In genomic region chr12:120228291-120229070, GRCh38 we compare ENCODE assay signal across 8 cellular contexts. TPM values are rescaled to one million over a fixed set of nuclear protein-coding genes. Genes with fewer than 3 reads are reported as not detected.
A peak's percentile ranks its signal among the peaks of the same experiment; 100 is the strongest.
DNase-seq lines count a peak whose midpoint lies in the region; ATAC-seq, FAIRE-seq and TF ChIP-seq lines count a peak whose summit lies in the region.

No MANE protein-coding gene starts in this region.

- FAIRE-seq in A549 (lab: Jason Lieb, UNC): no peak

- peak overlapping the region; percentile 3 for H3K4me3 Mint-ChIP-seq in activated CD4-positive, alpha-beta memory T cell treated with anti-CD3 and anti-CD28 coated beads for 36 hours

- TF ChIP-seq CTCF in A549 (IDR thresholded peaks at IDR 0.05) (peak; percentile 97), dorsolateral prefrontal cortex (IDR thresholded peaks at IDR 0.05 in 54 of 56, conservative IDR thresholded peaks at IDR 0.05 in 2 of 56; ENCODE audit: low read depth in 1 of 56, partially characterized antibody in 56 of 56) (peak; percentile 73 to 99 (median 96)), right lobe of liver (IDR thresholded peaks at IDR 0.05) (peak; percentile 93 to 99 (median 97))

- H3K36me3 ChIP-seq in right lobe of liver: peaks cover 0 to 5% (median under 1%) of the 10 kb centered on the region in 4 donors

- 14% methylated on average over 23 of the region's 23 CpGs for WGBS in A549 (ENCODE audit: missing lambda C conversion rate)
- WGBS in right lobe of liver (ENCODE audit: insufficient coverage, low coverage, low lambda C conversion rate, missing lambda C conversion rate): 0% methylated on average over 3 of the region's 23 CpGs

- intact Hi-C loops in activated CD4-positive, alpha-beta memory T cell treated with anti-CD3 and anti-CD28 coated beads for 36 hours (cut with micrococcal nuclease): loop anchor here (1.0 kb wide), 1 partner anchor 37 kb away; the partner anchor contains the start of gene PXN
- intact Hi-C loops in dorsolateral prefrontal cortex (cut with DNase I): loop anchor here (1.0 kb wide), 1 partner anchor 37 kb away; the partner anchor contains the start of gene PXN (in 2 of the 2)
- intact Hi-C loops in right lobe of liver (cut with DNase I): loop anchor here (5.0 kb wide), 2 partner anchors 34 to 39 kb away; partner anchors contain the start of gene PXN (in 1 of the 2)

- H3K9me3 ChIP-seq in A549: no peaks in the 10 kb centered on the region
- H3K9me3 ChIP-seq in right lobe of liver: no peaks in the 10 kb centered on the region

- TF ChIP-seq POLR2A in A549 (IDR thresholded peaks at IDR 0.05; ENCODE audit: low read length) (no peak), right lobe of liver (IDR thresholded peaks at IDR 0.05) (no peak)

- ATAC-seq in A549 (peak; percentile 31 to 72), GM18870 (IDR thresholded peaks at IDR 0.05; ENCODE audit: unreplicated experiment) (peak; percentile 54), HG03469 (IDR thresholded peaks at IDR 0.05; ENCODE audit: unreplicated experiment) (peak; percentile 59), right lobe of liver (peak; percentile 76 to 90 (median 88))

- H3K27ac ChIP-seq in A549 (peak overlapping the region; percentile 93 to 100), dorsolateral prefrontal cortex (peak overlapping the region in 44 of 59 donors; percentile 2 to 94 (median 51)), right lobe of liver (peak overlapping the region; percentile 37 to 90 (median 82))

- peaks cover 79% of the 10 kb centered on the region for H3K4me1 Mint-ChIP-seq in activated CD4-positive, alpha-beta memory T cell treated with anti-CD3 and anti-CD28 coated beads for 36 hours (ENCODE audit: low read depth)

- H3K4me3 ChIP-seq in A549 (no peak overlapping the region), dorsolateral prefrontal cortex (peak overlapping the region in 17 of 59 donors; percentile 1 to 36 (median 17)), right lobe of liver (peak overlapping the region in 2 of 3 donors; percentile 29 to 33)

- H3K4me2 ChIP-seq in A549: peak overlapping the region; percentile 90

- H3K27me3 Mint-ChIP-seq in activated CD4-positive, alpha-beta memory T cell treated with anti-CD3 and anti-CD28 coated beads for 36 hours: no peaks in the 10 kb centered on the region

- CTCF ChIA-PET in A549 (lab: Yijun Ruan, JAX): interaction anchor here (0.6 to 18.0 kb wide), 24 partner anchors 9 to 239 kb away, joined by 3 to 1367 read pairs (median 4); partner anchors contain the start of genes PXN, RNU4-1, RNU4-2 and RPLP0
- CTCF ChIA-PET in activated CD4-positive, alpha-beta memory T cell treated with anti-CD3 and anti-CD28 coated beads for 36 hours (lab: Charles Lee): interaction anchor here (0.6 to 12.1 kb wide), 28 partner anchors 10 to 353 kb away, joined by 3 to 614 read pairs (median 6); partner anchors contain the start of genes PLA2G1B, POP5, PXN and RNU4-1

- peak overlapping the region; percentile 93 for H3K27ac Mint-ChIP-seq in activated CD4-positive, alpha-beta memory T cell treated with anti-CD3 and anti-CD28 coated beads for 36 hours

- POLR2A ChIA-PET in A549 (lab: Yijun Ruan, JAX): interaction anchor here (0.6 to 9.0 kb wide), 9 partner anchors 10 to 88 kb away, joined by 3 to 220 read pairs (median 5); partner anchors contain the start of genes PXN, RNU4-1, RNU4-2 and RPLP0
- POLR2A ChIA-PET in activated CD4-positive, alpha-beta memory T cell treated with anti-CD3 and anti-CD28 coated beads for 36 hours (lab: Charles Lee): interaction anchor here (0.7 to 9.6 kb wide), 7 partner anchors 20 to 66 kb away, joined by 3 to 261 read pairs (median 20); partner anchors contain the start of genes PXN, RNU4-1, RNU4-2 and RPLP0

- H3K27me3 ChIP-seq in dorsolateral prefrontal cortex (no peaks in the 10 kb centered on the region), right lobe of liver (no peaks in the 10 kb centered on the region)

- H3K4me1 ChIP-seq in A549 (peaks cover 90% of the 10 kb centered on the region), right lobe of liver (peaks cover 0 to 67% (median 37%) of the 10 kb centered on the region in 4 donors)

- TF ChIP-seq EP300 in A549 (IDR thresholded peaks at IDR 0.05): no peak

- H3K9me3 Mint-ChIP-seq in activated CD4-positive, alpha-beta memory T cell treated with anti-CD3 and anti-CD28 coated beads for 36 hours: no peaks in the 10 kb centered on the region

- peak; percentile 88 to 92 for DNase-seq in A549 (ENCODE audit: low read depth in 1 of 2, low spot score in 1 of 2)
- peak; percentile 72 for DNase-seq in NCI-H748 (lab: John Stamatoyannopoulos, UW; ENCODE audit: unreplicated experiment)
- peak; percentile 94 for DNase-seq in activated CD4-positive, alpha-beta memory T cell treated with anti-CD3 and anti-CD28 coated beads for 36 hours
- DNase-seq in dorsolateral prefrontal cortex: peak; percentile 79 to 90 (median 84)
- peak; percentile 93 to 96 (median 95) for DNase-seq in right lobe of liver
- DNase-seq in stimulated activated CD4-positive, alpha-beta T cell treated with anti-CD3 and anti-CD28 coated beads, Interleukin-4, amount 100 ng/mL, for 4 hours: peak; percentile 83 to 88

- H3K36me3 Mint-ChIP-seq in activated CD4-positive, alpha-beta memory T cell treated with anti-CD3 and anti-CD28 coated beads for 36 hours: no peaks in the 10 kb centered on the region

- TF ChIP-seq RAD21 in A549 (conservative IDR thresholded peaks at IDR 0.05 in 1 of 2, IDR thresholded peaks at IDR 0.05 in 1 of 2): peak; percentile 99 to 100

TF ChIP-seq in A549, 52 proteins besides CTCF, POLR2A, EP300 and RAD21 (continues in another document):
- TF ChIP-seq CBX2 (IDR thresholded peaks at IDR 0.05; ENCODE audit: borderline replicate concordance, low read depth): no peak
- peak in 1 of 2 experiments; percentile 45; a peak in 2 of 5 replicates for TF ChIP-seq JUN (IDR thresholded peaks at IDR 0.05)
- TF ChIP-seq MYC (IDR thresholded peaks at IDR 0.05; ENCODE audit: borderline replicate concordance, low read length): peak; percentile 81; the same call in 1 of the 2 replicates
- TF ChIP-seq ESRRA (IDR thresholded peaks at IDR 0.05; ENCODE audit: borderline replicate concordance, low read length): peak; percentile 26; the same call in 1 of the 2 replicates
- 0 out of 2 replicates have a peak, but pooled peaks have one; percentile 4 for TF ChIP-seq PBX3 (IDR thresholded peaks at IDR 0.05)
- TF ChIP-seq CEBPB (IDR thresholded peaks at IDR 0.05): peak in 1 of 2 experiments; percentile 61; a peak in 1 of 4 replicates
- TF ChIP-seq CBX8 (IDR thresholded peaks at IDR 0.05): no peak
- peak; percentile 85 for TF ChIP-seq MAFK (IDR thresholded peaks at IDR 0.05; ENCODE audit: partially characterized antibody)
- TF ChIP-seq BCL3 (IDR thresholded peaks at IDR 0.05): 0 out of 3 replicates have a peak, but pooled peaks have one; percentile 31

RNA-seq across cellular contexts. Expression of gene RPLP0, which starts 27.6 kb away (rescaled TPM):
- polyA plus RNA-seq in A549 (2011; rRNA removed) (5,441 and 7,182 TPM in 2 replicates), A549 (2017; fragmentation: RNase III; extraction: RNeasy Plus Mini Kit Qiagen cat#74134 plus additional on column Dnase treatment) (3,449 to 3,524 TPM (median 3,456 TPM) in 3 replicates)
- polyA plus RNA-seq in A549 (2012; cell fraction: cytosol; rRNA removed): 7,109 and 7,241 TPM in 2 replicates
- 3,292 and 3,609 TPM in 2 replicates for polyA plus RNA-seq in A549 (2012; cell fraction: nucleus; rRNA removed)
- polyA minus RNA-seq in A549 (2011; rRNA and poly(A)+ RNA removed): 4,371 and 5,632 TPM in 2 replicates
- total RNA-seq in activated CD4-positive, alpha-beta memory T cell treated with anti-CD3 and anti-CD28 coated beads for 36 hours: 1,000 to 10,000 TPM; 4,273 to 4,368 TPM
- total RNA-seq in dorsolateral prefrontal cortex (100 to 1,000 TPM; 199 to 446 (median 270) TPM), right lobe of liver (1,000 to 10,000 TPM in 2 of 6 experiments, 100 to 1,000 TPM in 4; 549 to 1,070 (median 665) TPM)

RNA-seq across cellular contexts. Expression of gene GCN1, which starts 34.0 kb away (rescaled TPM):
- 64.1 and 81.5 TPM in 2 replicates for polyA plus RNA-seq in A549 (2011; rRNA removed)
- 72.5 and 73.2 TPM in 2 replicates for polyA plus RNA-seq in A549 (2012; cell fraction: cytosol; rRNA removed)
- 193 and 238 TPM in 2 replicates for polyA plus RNA-seq in A549 (2012; cell fraction: nucleus; rRNA removed)
- 43.2 to 50.8 TPM (median 45.8 TPM) in 3 replicates for polyA plus RNA-seq in A549 (2017; fragmentation: RNase III; extraction: RNeasy Plus Mini Kit Qiagen cat#74134 plus additional on column Dnase treatment)
- polyA minus RNA-seq in A549 (2011; rRNA and poly(A)+ RNA removed): 224 and 252 TPM in 2 replicates
- total RNA-seq in activated CD4-positive, alpha-beta memory T cell treated with anti-CD3 and anti-CD28 coated beads for 36 hours: 100 to 1,000 TPM; 121 TPM
- total RNA-seq in dorsolateral prefrontal cortex: 100 to 1,000 TPM in 2 of 120 experiments, 10 to 100 TPM in 118; 44.5 to 107 (median 69.9) TPM
- 10 to 100 TPM; 29.9 to 62.8 (median 39.4) TPM for total RNA-seq in right lobe of liver

RNA-seq across cellular contexts. Expression of gene PXN, which starts 37.0 kb away (rescaled TPM):
- 40.1 and 62.8 TPM in 2 replicates for polyA plus RNA-seq in A549 (2011; rRNA removed)
- 67.2 and 97.2 TPM in 2 replicates for polyA plus RNA-seq in A549 (2012; cell fraction: cytosol; rRNA removed)
- 165 and 170 TPM in 2 replicates for polyA plus RNA-seq in A549 (2012; cell fraction: nucleus; rRNA removed)
- polyA plus RNA-seq in A549 (2017; fragmentation: RNase III; extraction: RNeasy Plus Mini Kit Qiagen cat#74134 plus additional on column Dnase treatment): 97.0 to 102 TPM (median 98.6 TPM) in 3 replicates
- 44.1 and 64.3 TPM in 2 replicates for polyA minus RNA-seq in A549 (2011; rRNA and poly(A)+ RNA removed)
- 10 to 100 TPM; 74.0 to 75.0 TPM for total RNA-seq in activated CD4-positive, alpha-beta memory T cell treated with anti-CD3 and anti-CD28 coated beads for 36 hours
- total RNA-seq in dorsolateral prefrontal cortex: 10 to 100 TPM; 15.7 to 57.9 (median 32.8) TPM
- 10 to 100 TPM; 15.1 to 32.6 (median 24.1) TPM for total RNA-seq in right lobe of liver
